1 cellular context compared by ENCODE assay signal in genomic region chr6:159118941-159119340, GRCh38.
TF ChIP-seq lines count a peak whose summit lies in the region.

No MANE protein-coding gene starts in this region.

TF ChIP-seq in HCT116, 20 proteins besides CTCF, POLR2A, EP300 and RAD21 (continued from another document):
- TF ChIP-seq CBX3 (IDR thresholded peaks at IDR 0.05; ENCODE audit: low read depth) (no peak), REST (IDR thresholded peaks at IDR 0.05; ENCODE audit: low read depth) (no peak), ELF1 (IDR thresholded peaks at IDR 0.05; ENCODE audit: borderline replicate concordance, low read depth) (no peak), JUND (IDR thresholded peaks at IDR 0.05) (no peak), ZFX (IDR thresholded peaks at IDR 0.05) (no peak), SIN3A (IDR thresholded peaks at IDR 0.05; ENCODE audit: low read depth) (no peak), YY1 (IDR thresholded peaks at IDR 0.05; ENCODE audit: extremely low read depth, insufficient replicate concordance, low read depth, low read length) (no peak), ZBTB33 (IDR thresholded peaks at IDR 0.05; ENCODE audit: extremely low read depth, insufficient replicate concordance, low read length) (no peak)
